In the genomic region with DNA sequence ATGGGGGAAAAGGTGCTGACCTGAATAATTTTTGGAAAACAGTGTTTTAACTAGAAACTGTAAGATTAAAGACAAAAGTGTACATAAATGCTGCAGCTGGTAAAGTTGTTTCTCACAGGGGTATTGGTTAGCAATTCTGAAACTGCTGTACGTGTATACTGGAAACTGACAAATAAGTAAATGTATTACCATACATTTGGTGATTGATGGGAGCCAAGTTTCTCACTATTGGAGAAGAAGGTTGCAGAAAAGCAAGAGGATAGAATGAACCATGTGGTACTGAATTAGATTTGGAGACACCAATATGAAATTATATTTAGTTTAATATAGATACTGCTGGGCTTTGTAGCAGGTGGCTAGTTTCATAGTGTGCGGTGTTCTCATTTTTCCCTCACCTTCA, we compare ENCODE assay signal across 13 cellular contexts. TPM values are rescaled to one million over a fixed set of nuclear protein-coding genes. Genes with fewer than 3 reads are reported as not detected.
DNase-seq lines count a peak whose midpoint lies in the region; ATAC-seq and TF ChIP-seq lines count a peak whose summit lies in the region.
"Had no signal": no experiment of that assay in that cellular context is flagged by ENCODE, and none has a peak within 500 bp of the region (broad histone marks: within the 10 kb centered on the region; RNA-seq: fewer than 3 reads in every experiment).

No MANE protein-coding gene starts in this region.

- peaks cover 8% of the 10 kb centered on the region for H3K27me3 Mint-ChIP-seq in stimulated activated naive CD8-positive, alpha-beta T cell treated with anti-CD3 and anti-CD28 coated beads, Interleukin-15, Interleukin-2, amounts not matched to agents 100 ng/mL and 50 ng/mL, for 24 hours

- no peak for TF ChIP-seq POLR2A in upper lobe of left lung (IDR thresholded peaks at IDR 0.05)

- no peak overlapping the region for H3K4me3 ChIP-seq in upper lobe of left lung
- H3K4me3 ChIP-seq: gastroesophageal sphincter, ovary, tibial nerve had no signal

- DNase-seq in stimulated activated naive CD8-positive, alpha-beta T cell treated with anti-CD3 and anti-CD28 coated beads, Interleukin-15, Interleukin-2, amounts not matched to agents 100 U/mL and 50 U/mL, for 24 hours = no peak
- DNase-seq in upper lobe of left lung = no peak
- DNase-seq in GM13976 (ENCODE audit: low spot score) = no peak
- DNase-seq in RPMI8226 = no peak
- DNase-seq in Ammon's horn (ENCODE audit: low spot score) = no peak
- DNase-seq: GDM1, ovary had no signal

- H3K4me1 ChIP-seq in upper lobe of left lung = no peaks in the 10 kb centered on the region
- H3K4me1 ChIP-seq: gastroesophageal sphincter, tibial nerve had no signal

- TF ChIP-seq EP300 in upper lobe of left lung (IDR thresholded peaks at IDR 0.05) = no peak

- H3K36me3 ChIP-seq in upper lobe of left lung = no peaks in the 10 kb centered on the region
- H3K36me3 ChIP-seq: gastroesophageal sphincter, ovary, tibial nerve had no signal

- 88 to 91% methylated on average over 2 of the region's 2 CpGs for WGBS in upper lobe of left lung, 2 donors

- peaks cover 58% of the 10 kb centered on the region for H3K4me1 Mint-ChIP-seq in stimulated activated naive CD8-positive, alpha-beta T cell treated with anti-CD3 and anti-CD28 coated beads, Interleukin-15, Interleukin-2, amounts not matched to agents 100 ng/mL and 50 ng/mL, for 24 hours (ENCODE audit: low read depth)

- no peaks in the 10 kb centered on the region for H3K9me3 Mint-ChIP-seq in stimulated activated naive CD8-positive, alpha-beta T cell treated with anti-CD3 and anti-CD28 coated beads, Interleukin-15, Interleukin-2, amounts not matched to agents 100 ng/mL and 50 ng/mL, for 24 hours

- in situ Hi-C loops in GM13976 (cut with MboI; ENCODE audit: low sequenced_read_pairs, unreplicated experiment) = no loop called here

- no peaks in the 10 kb centered on the region for H3K9me3 ChIP-seq in upper lobe of left lung
- H3K9me3 ChIP-seq: gastroesophageal sphincter, ovary, tibial nerve had no signal

- ATAC-seq in stimulated activated naive CD8-positive, alpha-beta T cell treated with anti-CD3 and anti-CD28 coated beads, Interleukin-15, Interleukin-2, amounts not matched to agents 100 U/mL and 50 U/mL, for 24 hours = no peak
- ATAC-seq in GM21737 (IDR thresholded peaks at IDR 0.05; ENCODE audit: unreplicated experiment) (peak; percentile 55), HG03354 (IDR thresholded peaks at IDR 0.05; ENCODE audit: poor library complexity, severe bottlenecking, unreplicated experiment) (peak; percentile 60), upper lobe of left lung (ENCODE audit: low FRiP score in 2 of 2) (no peak)
- ATAC-seq: gastroesophageal sphincter, HepG2 had no signal

- H3K36me3 Mint-ChIP-seq in stimulated activated naive CD8-positive, alpha-beta T cell treated with anti-CD3 and anti-CD28 coated beads, Interleukin-15, Interleukin-2, amounts not matched to agents 100 ng/mL and 50 ng/mL, for 24 hours (ENCODE audit: low read depth) = no peaks in the 10 kb centered on the region

- H3K27me3 ChIP-seq in upper lobe of left lung = no peaks in the 10 kb centered on the region
- H3K27me3 ChIP-seq: gastroesophageal sphincter, ovary, tibial nerve had no signal

- no peak overlapping the region for H3K27ac ChIP-seq in upper lobe of left lung
- H3K27ac ChIP-seq: gastroesophageal sphincter, ovary, tibial nerve had no signal

- peak overlapping the region; percentile 38 for H3K27ac Mint-ChIP-seq in stimulated activated naive CD8-positive, alpha-beta T cell treated with anti-CD3 and anti-CD28 coated beads, Interleukin-15, Interleukin-2, amounts not matched to agents 100 ng/mL and 50 ng/mL, for 24 hours

- TF ChIP-seq CTCF in upper lobe of left lung (IDR thresholded peaks at IDR 0.05) = no peak
- TF ChIP-seq CTCF in GM13976 (IDR thresholded peaks at IDR 0.05; ENCODE audit: borderline replicate concordance, control extremely low read depth, extremely low read depth, insufficient read depth, missing control alignments) = no peak

- H3K4me3 Mint-ChIP-seq in stimulated activated naive CD8-positive, alpha-beta T cell treated with anti-CD3 and anti-CD28 coated beads, Interleukin-15, Interleukin-2, amounts not matched to agents 100 ng/mL and 50 ng/mL, for 24 hours = no peak overlapping the region

RNA-seq across cellular contexts. Expression of gene FBXO33, which starts 19.6 kb away (rescaled TPM):
- total RNA-seq in upper lobe of left lung = 10 to 100 TPM; 10.1 to 23.2 (median 14.3) TPM

Comparison
In these comparisons a context has a peak if more than half of its experiments do, and no peak if none do; other contexts are left out.
1. ATAC-seq: peak in GM21737 (single experiment) and HG03354 (single experiment); none in stimulated activated naive CD8-positive, alpha-beta T cell treated with anti-CD3 and anti-CD28 coated beads, Interleukin-15, Interleukin-2, amounts not matched to agents 100 U/mL and 50 U/mL, for 24 hours (single experiment) and upper lobe of left lung (0 of 2).